1 cellular context compared by ENCODE assay signal in the genomic region with DNA sequence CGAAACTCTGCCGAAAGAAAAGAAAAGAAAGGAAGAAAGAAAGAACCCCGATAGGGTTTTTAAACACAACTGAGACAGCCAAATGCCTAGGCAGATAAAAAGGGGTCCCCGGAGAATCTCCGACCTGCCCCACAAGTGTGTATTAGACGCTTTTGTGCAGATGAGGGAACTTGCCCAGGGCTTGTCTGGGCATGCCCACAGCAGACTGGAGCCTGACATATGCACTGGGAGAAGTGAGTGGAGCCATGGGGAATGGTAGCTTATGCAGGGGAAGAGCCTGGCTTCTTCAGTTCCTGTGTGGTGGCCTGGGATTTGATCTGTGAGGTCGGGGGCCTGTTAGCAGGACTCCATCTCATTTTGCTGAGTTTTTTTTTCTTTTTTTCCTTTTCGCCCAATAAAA.
TF ChIP-seq lines count a peak whose summit lies in the region.

No MANE protein-coding gene starts in this region.

TF ChIP-seq in IMR-90, 13 proteins besides CTCF, POLR2A, EP300 and RAD21:
- no peak for TF ChIP-seq CEBPB (IDR thresholded peaks at IDR 0.05; ENCODE audit: low read depth, low read length)
- TF ChIP-seq, protein P1, sequence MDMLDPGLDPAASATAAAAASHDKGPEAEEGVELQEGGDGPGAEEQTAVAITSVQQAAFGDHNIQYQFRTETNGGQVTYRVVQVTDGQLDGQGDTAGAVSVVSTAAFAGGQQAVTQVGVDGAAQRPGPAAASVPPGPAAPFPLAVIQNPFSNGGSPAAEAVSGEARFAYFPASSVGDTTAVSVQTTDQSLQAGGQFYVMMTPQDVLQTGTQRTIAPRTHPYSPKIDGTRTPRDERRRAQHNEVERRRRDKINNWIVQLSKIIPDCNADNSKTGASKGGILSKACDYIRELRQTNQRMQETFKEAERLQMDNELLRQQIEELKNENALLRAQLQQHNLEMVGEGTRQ (IDR thresholded peaks at IDR 0.05; ENCODE audit: low read depth, low read length) = no peak
- no peak for TF ChIP-seq RFX5 (IDR thresholded peaks at IDR 0.05; ENCODE audit: low read depth, low read length)
- TF ChIP-seq ELK1 (IDR thresholded peaks at IDR 0.05; ENCODE audit: borderline replicate concordance, low read depth, low read length) = no peak
- no peak for TF ChIP-seq BHLHE40 (IDR thresholded peaks at IDR 0.05; ENCODE audit: low read depth, low read length)
- no peak for TF ChIP-seq CHD1 (IDR thresholded peaks at IDR 0.05; ENCODE audit: low read depth, low read length)
- TF ChIP-seq RCOR1 (IDR thresholded peaks at IDR 0.05; ENCODE audit: insufficient replicate concordance, low read length) = no peak
- TF ChIP-seq FOS (IDR thresholded peaks at IDR 0.05; ENCODE audit: low read depth, low read length) = no peak
- no peak for TF ChIP-seq MAFK (IDR thresholded peaks at IDR 0.05; ENCODE audit: low read depth, low read length)
- no peak for TF ChIP-seq MAZ (IDR thresholded peaks at IDR 0.05; ENCODE audit: borderline replicate concordance, low read depth, low read length)
- TF ChIP-seq SMC3 (IDR thresholded peaks at IDR 0.05; ENCODE audit: low read depth, low read length) = no peak
- no peak for TF ChIP-seq MXI1 (IDR thresholded peaks at IDR 0.05; ENCODE audit: borderline replicate concordance, low read depth, low read length)
- no peak for TF ChIP-seq NFE2L2 (IDR thresholded peaks at IDR 0.05; ENCODE audit: low read depth, low read length)
